9 cellular contexts compared by ENCODE assay signal in genomic region chr1:109425391-109425790, GRCh38. TPM values are rescaled to one million over a fixed set of nuclear protein-coding genes. Genes with fewer than 3 reads are reported as not detected.
DNase-seq lines count a peak whose midpoint lies in the region; ATAC-seq, FAIRE-seq and TF ChIP-seq lines count a peak whose summit lies in the region.
"Had no signal": no experiment of that assay in that cellular context is flagged by ENCODE, and none has a peak within 500 bp of the region (broad histone marks: within the 10 kb centered on the region; RNA-seq: fewer than 3 reads in every experiment).

No MANE protein-coding gene starts in this region.

- peaks cover 17% of the 10 kb centered on the region for H4K20me1 ChIP-seq in GM23338 (replicated peaks; ENCODE audit: insufficient read depth)

- no peaks in the 10 kb centered on the region for H3K27me3 Mint-ChIP-seq in GM23338 (ENCODE audit: insufficient read depth, low read depth, poor library complexity)
- peaks cover 1% of the 10 kb centered on the region for H3K27me3 Mint-ChIP-seq in T-helper 1 cell treated with Interleukin-12 subunit alpha and Interleukin-12 subunit beta and Interleukin-4 antibody, amounts not matched to agents 30 μg/mL and 1 μg/mL, for 36 hours (ENCODE audit: low read depth)

- H3K4me1 Mint-ChIP-seq in GM23338, result peaks cover 17% of the 10 kb centered on the region; the same call in 2 of the 3 replicates
- peaks cover 31% of the 10 kb centered on the region for H3K4me1 Mint-ChIP-seq in T-helper 1 cell treated with Interleukin-12 subunit alpha and Interleukin-12 subunit beta and Interleukin-4 antibody, amounts not matched to agents 30 μg/mL and 1 μg/mL, for 36 hours (ENCODE audit: low read depth)

- TF ChIP-seq CTCF in A549 (IDR thresholded peaks at IDR 0.05) (no peak), GM23338 (conservative IDR thresholded peaks at IDR 0.05; ENCODE audit: low read depth in 2 of 2) (no peak), fibroblast of the aortic adventitia (IDR thresholded peaks at IDR 0.05; ENCODE audit: insufficient read depth, low read length) (no peak), retinal pigment epithelial cell (conservative IDR thresholded peaks at IDR 0.05; ENCODE audit: low read depth, low read length) (no peak)

- peaks cover 7% of the 10 kb centered on the region for H3K36me3 ChIP-seq in GM23338 (ENCODE audit: insufficient read depth)

- H3K4me2 ChIP-seq in A549 (peak overlapping the region; percentile 85), GM23338 (peak overlapping the region; percentile 73)

- H3K27me3 ChIP-seq in GM23338 (ENCODE audit: insufficient read depth), result no peaks in the 10 kb centered on the region

- no peak for TF ChIP-seq EP300 in A549 (IDR thresholded peaks at IDR 0.05)

- H3K27ac ChIP-seq in A549 (peak overlapping the region; percentile 89 to 97), GM23338 (ENCODE audit: low read depth) (no peak overlapping the region)

- no peaks in the 10 kb centered on the region for H3K9me3 Mint-ChIP-seq in GM23338
- H3K9me3 Mint-ChIP-seq in T-helper 1 cell treated with Interleukin-12 subunit alpha and Interleukin-12 subunit beta and Interleukin-4 antibody, amounts not matched to agents 30 μg/mL and 1 μg/mL, for 36 hours, result no peaks in the 10 kb centered on the region

- no peak for ATAC-seq in A549
- ATAC-seq in GM23338, result no peak
- ATAC-seq in GM21529 (IDR thresholded peaks at IDR 0.05; ENCODE audit: unreplicated experiment), result no peak
- no peak for ATAC-seq in GM21447 (IDR thresholded peaks at IDR 0.05; ENCODE audit: unreplicated experiment)

- H3K4me3 Mint-ChIP-seq in GM23338, result peak overlapping the region; percentile 95
- H3K4me3 Mint-ChIP-seq in T-helper 1 cell treated with Interleukin-12 subunit alpha and Interleukin-12 subunit beta and Interleukin-4 antibody, amounts not matched to agents 30 μg/mL and 1 μg/mL, for 36 hours, result peak overlapping the region; percentile 96

- WGBS in A549 (ENCODE audit: missing lambda C conversion rate), result 3% methylated on average over 4 of the region's 4 CpGs

- POLR2A ChIA-PET in A549 (lab: Yijun Ruan, JAX), result no interaction called here

- H3F3A ChIP-seq in GM23338 (replicated peaks; ENCODE audit: low read depth), result no peaks in the 10 kb centered on the region

- peak overlapping the region; percentile 99 for H3K27ac Mint-ChIP-seq in GM23338
- peak overlapping the region; percentile 97 for H3K27ac Mint-ChIP-seq in T-helper 1 cell treated with Interleukin-12 subunit alpha and Interleukin-12 subunit beta and Interleukin-4 antibody, amounts not matched to agents 30 μg/mL and 1 μg/mL, for 36 hours

- no peak for DNase-seq in A549 (ENCODE audit: low read depth in 1 of 2, low spot score in 1 of 2)
- peak; percentile 8 for DNase-seq in GM23338 (ENCODE audit: low spot score)
- DNase-seq in fibroblast of the aortic adventitia (ENCODE audit: low read depth), result peak; percentile 39
- no peak for DNase-seq in retinal pigment epithelial cell (ENCODE audit: low read depth)
- no peak for DNase-seq in NCI-H2081 (lab: John Stamatoyannopoulos, UW)

- H3K36me3 Mint-ChIP-seq in GM23338 (ENCODE audit: low read depth), result peaks cover 12% of the 10 kb centered on the region; the same call in 2 of the 3 replicates
- H3K36me3 Mint-ChIP-seq in T-helper 1 cell treated with Interleukin-12 subunit alpha and Interleukin-12 subunit beta and Interleukin-4 antibody, amounts not matched to agents 30 μg/mL and 1 μg/mL, for 36 hours (ENCODE audit: low read depth), result peaks cover 27% of the 10 kb centered on the region

- no peak for FAIRE-seq in A549 (lab: Jason Lieb, UNC)
- FAIRE-seq: islet of Langerhans had no signal

- peaks cover 63% of the 10 kb centered on the region for H3K79me2 ChIP-seq in GM23338 (replicated peaks; ENCODE audit: insufficient read depth)

- CTCF ChIA-PET in A549 (lab: Yijun Ruan, JAX), result interaction anchor here (0.7 to 1.1 kb wide), 2 partner anchors 26 to 367 kb away, joined by 3 read pairs; no protein-coding TSS in a partner anchor

- H3K4me1 ChIP-seq in A549 (peaks cover 23% of the 10 kb centered on the region; the same call in 2 of the 3 replicates), GM23338 (ENCODE audit: insufficient read depth) (peaks cover 4% of the 10 kb centered on the region; the same call in 1 of the 2 replicates)

- H3K4me3 ChIP-seq in A549 (peak overlapping the region; percentile 63), GM23338 (peak overlapping the region; percentile 75), fibroblast of the aortic adventitia (ENCODE audit: low read depth, low read length) (peak overlapping the region; percentile 76), retinal pigment epithelial cell (ENCODE audit: low read length) (peak overlapping the region; percentile 94)

- TF ChIP-seq POLR2A in A549 (IDR thresholded peaks at IDR 0.05; ENCODE audit: low read length), result no peak

- no peaks in the 10 kb centered on the region for H3K9me3 ChIP-seq in A549

- no peak for TF ChIP-seq RAD21 in A549 (conservative IDR thresholded peaks at IDR 0.05 in 1 of 2, IDR thresholded peaks at IDR 0.05 in 1 of 2)

- no peak overlapping the region for H2AFZ ChIP-seq in GM23338

- H3K9me2 ChIP-seq in GM23338 (ENCODE audit: insufficient read depth), result no peaks in the 10 kb centered on the region

TF ChIP-seq in A549, 52 proteins besides CTCF, POLR2A, EP300 and RAD21:
- no peak for TF ChIP-seq FOSB (CRISPR knock-in tag; IDR thresholded peaks at IDR 0.05)
- TF ChIP-seq KDM5A (IDR thresholded peaks at IDR 0.05), result 0 out of 2 replicates have a peak, but pooled peaks have one; percentile 13
- no peak for TF ChIP-seq EHMT2 (IDR thresholded peaks at IDR 0.05; ENCODE audit: low read depth)

TF ChIP-seq in GM23338, 12 proteins besides CTCF, POLR2A, EP300 and RAD21 (continues in another document):
- TF ChIP-seq JUNB (IDR thresholded peaks at IDR 0.05; ENCODE audit: unreplicated experiment) (no peak), STAT1 (IDR thresholded peaks at IDR 0.05; ENCODE audit: unreplicated experiment) (no peak)

RNA-seq across cellular contexts. Expression of gene PSMA5, which starts 0.9 kb away (rescaled TPM):
- 140 and 147 TPM in 2 replicates for polyA plus RNA-seq in A549 (2011; rRNA removed)
- polyA plus RNA-seq in A549 (2012; cell fraction: cytosol; rRNA removed), result 103 and 116 TPM in 2 replicates
- polyA plus RNA-seq in A549 (2012; cell fraction: nucleus; rRNA removed), result 43.3 and 48.8 TPM in 2 replicates
- 92.7 to 99.6 TPM (median 93.7 TPM) in 3 replicates for polyA plus RNA-seq in A549 (2017; fragmentation: RNase III; extraction: RNeasy Plus Mini Kit Qiagen cat#74134 plus additional on column Dnase treatment)
- polyA minus RNA-seq in A549 (2011; rRNA and poly(A)+ RNA removed), result 39.2 and 44.6 TPM in 2 replicates
- total RNA-seq in GM23338 (2014; rRNA removed; shearing (Covaris generic)), result 94.2 and 104 TPM in 2 replicates
- 107 and 126 TPM in 2 replicates for polyA plus RNA-seq in GM23338 (2016; fragmentation: Nextera tagmentation; extraction: Ambion mirVana)
- 40.0 and 56.1 TPM in 2 replicates for total RNA-seq in fibroblast of the aortic adventitia (ENCODE audit: low replicate concordance)

RNA-seq across cellular contexts. Expression of gene SORT1, which starts 27.7 kb away (rescaled TPM):
- polyA plus RNA-seq in A549 (2011; rRNA removed) (13.8 and 14.7 TPM in 2 replicates), A549 (2017; fragmentation: RNase III; extraction: RNeasy Plus Mini Kit Qiagen cat#74134 plus additional on column Dnase treatment) (5.0 to 6.7 TPM (median 6.0 TPM) in 3 replicates), GM23338 (2016; fragmentation: Nextera tagmentation; extraction: Ambion mirVana) (10.3 and 10.9 TPM in 2 replicates)
- polyA plus RNA-seq in A549 (2012; cell fraction: cytosol; rRNA removed), result 1.5 and 2.0 TPM in 2 replicates
- 2.3 and 3.7 TPM in 2 replicates for polyA plus RNA-seq in A549 (2012; cell fraction: nucleus; rRNA removed)
- polyA minus RNA-seq in A549 (2011; rRNA and poly(A)+ RNA removed), result 50.6 and 53.3 TPM in 2 replicates
- total RNA-seq in GM23338 (2014; rRNA removed; shearing (Covaris generic)), result 51.7 and 55.4 TPM in 2 replicates
- 3.0 and 4.5 TPM in 2 replicates for total RNA-seq in fibroblast of the aortic adventitia (ENCODE audit: low replicate concordance)

RNA-seq across cellular contexts. Expression of gene SYPL2, which starts 41.0 kb away (rescaled TPM):
- 0.04 and 0.08 TPM in 2 replicates for polyA plus RNA-seq in A549 (2011; rRNA removed)
- polyA plus RNA-seq in A549 (2012; cell fraction: cytosol; rRNA removed), result 0.01 and 0.04 TPM in 2 replicates
- 0.06 and 0.07 TPM in 2 replicates for polyA plus RNA-seq in A549 (2012; cell fraction: nucleus; rRNA removed)
- 0.03 to 0.05 TPM (median 0.05 TPM) in 3 replicates for polyA plus RNA-seq in A549 (2017; fragmentation: RNase III; extraction: RNeasy Plus Mini Kit Qiagen cat#74134 plus additional on column Dnase treatment)
- polyA minus RNA-seq in A549 (2011; rRNA and poly(A)+ RNA removed), result 0.08 TPM in 1 of 2 replicates, not detected in the other
- 0.49 and 1.6 TPM in 2 replicates for total RNA-seq in GM23338 (2014; rRNA removed; shearing (Covaris generic))
- polyA plus RNA-seq in GM23338 (2016; fragmentation: Nextera tagmentation; extraction: Ambion mirVana), result 0.40 and 0.56 TPM in 2 replicates
- 0.25 and 1.7 TPM in 2 replicates for total RNA-seq in fibroblast of the aortic adventitia (ENCODE audit: low replicate concordance)

RNA-seq across cellular contexts. Expression of gene ATXN7L2, which starts 58.3 kb away (rescaled TPM):
- polyA plus RNA-seq in A549 (2011; rRNA removed) (0.97 and 1.2 TPM in 2 replicates), A549 (2017; fragmentation: RNase III; extraction: RNeasy Plus Mini Kit Qiagen cat#74134 plus additional on column Dnase treatment) (2.0 to 2.2 TPM (median 2.1 TPM) in 3 replicates), GM23338 (2016; fragmentation: Nextera tagmentation; extraction: Ambion mirVana) (8.0 and 9.4 TPM in 2 replicates)
- polyA plus RNA-seq in A549 (2012; cell fraction: cytosol; rRNA removed), result 2.6 and 3.3 TPM in 2 replicates
- 9.0 and 11.2 TPM in 2 replicates for polyA plus RNA-seq in A549 (2012; cell fraction: nucleus; rRNA removed)
- polyA minus RNA-seq in A549 (2011; rRNA and poly(A)+ RNA removed), result 1.4 TPM in 2 replicates
- total RNA-seq in GM23338 (2014; rRNA removed; shearing (Covaris generic)), result 9.4 and 9.9 TPM in 2 replicates
- 1.6 and 2.9 TPM in 2 replicates for total RNA-seq in fibroblast of the aortic adventitia (ENCODE audit: low replicate concordance)

Comparison
In these comparisons a context has a peak if more than half of its experiments do, and no peak if none do; other contexts are left out.
1. DNase-seq: peak in GM23338 (single experiment) and fibroblast of the aortic adventitia (single experiment); none in A549 (0 of 2), retinal pigment epithelial cell (single experiment) and NCI-H2081 (0 of 2).
2. Peak in every context shown above with its lines, with median percentiles within 50 percentile points of each other: H3K4me3 ChIP-seq.